ENCODE assay signal across 8 cellular contexts in genomic region chr19:36113895-36114762, GRCh38. TPM values are rescaled to one million over a fixed set of nuclear protein-coding genes. Genes with fewer than 3 reads are reported as not detected.
DNase-seq lines count a peak whose midpoint lies in the region; ATAC-seq and TF ChIP-seq lines count a peak whose summit lies in the region.

No MANE protein-coding gene starts in this region.

- TF ChIP-seq CTCF in upper lobe of right lung (IDR thresholded peaks at IDR 0.05): no peak

- no peaks in the 10 kb centered on the region for H3K9me3 Mint-ChIP-seq in T-cell

- H3K27ac Mint-ChIP-seq in T-cell: peak overlapping the region; percentile 96 to 97

- peak overlapping the region; percentile 87 to 94 (median 90) for H3K4me3 Mint-ChIP-seq in T-cell

- peaks cover 14% of the 10 kb centered on the region for H3K4me1 ChIP-seq in mucosa of stomach (ENCODE audit: control insufficient read depth, insufficient read depth, low read length)
- H3K4me1 ChIP-seq in upper lobe of right lung: peaks cover 12% of the 10 kb centered on the region

- H3K36me3 ChIP-seq in mucosa of stomach (ENCODE audit: control insufficient read depth, insufficient read depth, low read length) (no peaks in the 10 kb centered on the region), upper lobe of right lung (peaks cover 28% of the 10 kb centered on the region)

- H3K9ac ChIP-seq in mucosa of stomach (ENCODE audit: low read length): peak overlapping the region; percentile 85

- DNase-seq in ELR (ENCODE audit: low read depth) (peak; percentile 52), T-cell (peak in 16 of 34 experiments; percentile 8 to 36 (median 18)), upper lobe of right lung (no peak), superior temporal gyrus (ENCODE audit: extremely low spot score) (no peak), NCI-H187 treated with DMSO at 0.1 percent for 48 hours (lab: John Stamatoyannopoulos, UW) (no peak)
- DNase-seq in effector CD4-positive, alpha-beta T cell: peak; percentile 10

- peaks cover 29% of the 10 kb centered on the region for H3K36me3 Mint-ChIP-seq in T-cell

- ATAC-seq in HG02943 (IDR thresholded peaks at IDR 0.05; ENCODE audit: low read depth, unreplicated experiment) (peak; percentile 4), T-cell (replicated peaks in 1 of 4) (no peak), upper lobe of right lung (no peak)

- no peaks in the 10 kb centered on the region for H3K27me3 Mint-ChIP-seq in T-cell

- peak overlapping the region; percentile 85 for H3K27ac ChIP-seq in upper lobe of right lung

- CTCF ChIA-PET in T-cell (lab: Charles Lee): interaction anchor here in 1 of 2 donors (0.6 to 1.8 kb wide), 3 partner anchors 13 to 183 kb away, joined by 3 to 7 read pairs (median 3); no protein-coding TSS in a partner anchor

- H3K4me1 Mint-ChIP-seq in T-cell: peaks cover 43 to 47% (median 46%) of the 10 kb centered on the region in 3 donors

- intact Hi-C loops in upper lobe of right lung (cut with DNase I): no loop called here

- H3K9me3 ChIP-seq in mucosa of stomach (ENCODE audit: control insufficient read depth, low read length) (no peaks in the 10 kb centered on the region), upper lobe of right lung (no peaks in the 10 kb centered on the region)

- POLR2A ChIA-PET in T-cell (lab: Charles Lee): interaction anchor here (0.6 to 0.9 kb wide), 4 partner anchors 100 to 1109 kb away, joined by 3 to 9 read pairs (median 4); partner anchors contain the start of genes ZNF146 (in 1 of the 2) and ZNF565 (in 1 of the 2)

- H3K27me3 ChIP-seq in mucosa of stomach (ENCODE audit: control insufficient read depth, insufficient read depth, low read length) (no peaks in the 10 kb centered on the region), upper lobe of right lung (no peaks in the 10 kb centered on the region)

- H3K4me3 ChIP-seq in mucosa of stomach (ENCODE audit: low read length) (peak overlapping the region; percentile 95), upper lobe of right lung (peak overlapping the region; percentile 77)

RNA-seq across cellular contexts. Expression of gene POLR2I, which starts 0.5 kb away (rescaled TPM):
- total RNA-seq in T-cell (10 to 100 TPM; 27.4 to 54.8 (median 50.7) TPM), upper lobe of right lung (37.6 TPM)

RNA-seq across cellular contexts. Expression of gene TBCB, which starts 1.1 kb away (rescaled TPM):
- total RNA-seq in T-cell (100 to 1,000 TPM; 111 to 179 (median 150) TPM), upper lobe of right lung (82.2 TPM)

RNA-seq across cellular contexts. Expression of gene OVOL3, which starts 3.2 kb away (rescaled TPM):
- total RNA-seq in T-cell (not detected), upper lobe of right lung (not detected)

RNA-seq across cellular contexts. Expression of gene CAPNS1, which starts 25.7 kb away (rescaled TPM):
- total RNA-seq in T-cell: 100 to 1,000 TPM; 214 to 339 (median 308) TPM
- 582 TPM for total RNA-seq in upper lobe of right lung

RNA-seq across cellular contexts. Expression of gene COX7A1, which starts 38.1 kb away (rescaled TPM):
- not detected for total RNA-seq in T-cell
- total RNA-seq in upper lobe of right lung: 79.4 TPM

Comparison
In these comparisons a context has a peak if more than half of its experiments do, and no peak if none do; other contexts are left out.
1. DNase-seq: peak in ELR (single experiment) and effector CD4-positive, alpha-beta T cell (single experiment); none in upper lobe of right lung (single experiment), superior temporal gyrus (single experiment) and NCI-H187 treated with DMSO at 0.1 percent for 48 hours (single experiment).